9 cellular contexts compared by ENCODE assay signal in genomic region chrX:134423606-134424005, GRCh38. TPM values are rescaled to one million over a fixed set of nuclear protein-coding genes. Genes with fewer than 3 reads are reported as not detected.
A peak's percentile ranks its signal among the peaks of the same experiment; 100 is the strongest.
DNase-seq lines count a peak whose midpoint lies in the region; ATAC-seq, FAIRE-seq and TF ChIP-seq lines count a peak whose summit lies in the region.
"Had no signal": no experiment of that assay in that cellular context is flagged by ENCODE, and none has a peak within 500 bp of the region (broad histone marks: within the 10 kb centered on the region; RNA-seq: fewer than 3 reads in every experiment).

No MANE protein-coding gene starts in this region.

- no peak overlapping the region for H3K27ac ChIP-seq in DND-41 (ENCODE audit: low read length)
- H3K27ac ChIP-seq in GM12878 (ENCODE audit: control insufficient read depth, insufficient read depth), result no peak overlapping the region

- peak; percentile 27; the same call in 1 of the 2 replicates for TF ChIP-seq RAD21 in GM12878 (IDR thresholded peaks at IDR 0.05; ENCODE audit: insufficient read depth, low read depth, low read length)

- peak overlapping the region; percentile 20 for H3K27ac Mint-ChIP-seq in memory B cell
- H3K27ac Mint-ChIP-seq: mesothelial cell of epicardium had no signal

- H3K4me2 ChIP-seq in DND-41 (ENCODE audit: insufficient read depth, low read length) (no peak overlapping the region), GM12878 (ENCODE audit: control insufficient read depth, insufficient read depth) (no peak overlapping the region)

- peak; percentile 32 for TF ChIP-seq CTCF in DND-41 (IDR thresholded peaks at IDR 0.05; ENCODE audit: borderline replicate concordance, extremely low read depth, low read length, poor library complexity, severe bottlenecking)
- TF ChIP-seq CTCF in GM12878 (IDR thresholded peaks at IDR 0.05 in 2 of 3, conservative IDR thresholded peaks at IDR 0.05 in 1 of 3; ENCODE audit: control insufficient read depth in 2 of 3, extremely low read depth in 1 of 3, insufficient read depth in 1 of 3, low read depth in 3 of 3, low read length in 3 of 3), result peak in 1 of 3 experiments; percentile 22; a peak in 1 of 6 replicates

- TF ChIP-seq POLR2A in GM12878 (IDR thresholded peaks at IDR 0.05; ENCODE audit: low read depth, low read length), result no peak

- no peaks in the 10 kb centered on the region for H3K27me3 Mint-ChIP-seq in memory B cell

- H3K9me3 ChIP-seq in DND-41 (ENCODE audit: insufficient read depth, low read length, severe bottlenecking) (no peaks in the 10 kb centered on the region), GM12878 (replicated peaks; ENCODE audit: control insufficient read depth, insufficient read depth, low read length) (no peaks in the 10 kb centered on the region)

- RAD21 ChIA-PET in GM12878 (lab: Charles Lee; ENCODE audit: unreplicated experiment), result no interaction called here

- H3K36me3 ChIP-seq in DND-41 (ENCODE audit: insufficient read depth, low read length), result peaks cover 70% of the 10 kb centered on the region
- H3K36me3 ChIP-seq in GM12878 (ENCODE audit: control insufficient read depth in 2 of 2, insufficient read depth in 2 of 2, low read length in 1 of 2), result peaks cover 0 to 3% of the 10 kb centered on the region in 2 experiments; a peak in 1 of 4 replicates

- DNase-seq in DND-41, result no peak
- DNase-seq in Kasumi-1 (lab: John Stamatoyannopoulos, UW), result peak; percentile 19 to 26
- DNase-seq in GM12878 (ENCODE audit: low read depth, low spot score), result no peak
- no peak for DNase-seq in memory B cell (ENCODE audit: low spot score in 2 of 2)
- DNase-seq in retina, result no peak
- DNase-seq in activated effector memory CD4-positive, alpha-beta T cell treated with anti-CD3 and anti-CD28 coated beads, Interleukin-2, amount 50 U/mL, for 16 hours, result no peak
- DNase-seq in occipital lobe (lab: John Stamatoyannopoulos, UW), result no peak
- DNase-seq in NCI-H2029 treated with DMSO at 0.1 percent for 48 hours (lab: John Stamatoyannopoulos, UW), result no peak

- FAIRE-seq in GM12878 (lab: Jason Lieb, UNC), result no peak

- ATAC-seq in DND-41 (ENCODE audit: insufficient read depth, low read depth), result no peak
- ATAC-seq in GM12878, result no peak
- no peak for ATAC-seq in memory B cell (ENCODE audit: low read depth)

- TF ChIP-seq EP300 in GM12878 (IDR thresholded peaks at IDR 0.05; ENCODE audit: borderline replicate concordance in 1 of 2, control insufficient read depth in 1 of 2, low read depth in 2 of 2, low read length in 2 of 2), result no peak

- H4K20me1 ChIP-seq in DND-41 (ENCODE audit: insufficient read depth, low read length), result no peaks in the 10 kb centered on the region
- no peaks in the 10 kb centered on the region for H4K20me1 ChIP-seq in GM12878 (ENCODE audit: control insufficient read depth, insufficient read depth)

- CTCF ChIA-PET in GM12878 (lab: Yijun Ruan, JAX), result no interaction called here

- H3K4me3 Mint-ChIP-seq in memory B cell, result no peak overlapping the region
- H3K4me3 Mint-ChIP-seq: mesothelial cell of epicardium had no signal

- H3K79me2 ChIP-seq in DND-41 (ENCODE audit: insufficient read depth, low read length) (no peaks in the 10 kb centered on the region), GM12878 (ENCODE audit: control insufficient read depth, insufficient read depth, low read length) (no peaks in the 10 kb centered on the region)

- H3K9ac ChIP-seq in DND-41 (ENCODE audit: low read depth, low read length) (no peak overlapping the region), GM12878 (ENCODE audit: control insufficient read depth, insufficient read depth, low read length) (no peak overlapping the region)

- peaks cover 5% of the 10 kb centered on the region for H3K36me3 Mint-ChIP-seq in memory B cell
- H3K36me3 Mint-ChIP-seq: mesothelial cell of epicardium had no signal

- H3K4me1 ChIP-seq in DND-41 (ENCODE audit: insufficient read depth, low read length), result no peaks in the 10 kb centered on the region
- no peaks in the 10 kb centered on the region for H3K4me1 ChIP-seq in GM12878 (ENCODE audit: control insufficient read depth, insufficient read depth, low read length)

- H3K4me1 Mint-ChIP-seq in memory B cell, result no peaks in the 10 kb centered on the region
- H3K4me1 Mint-ChIP-seq: mesothelial cell of epicardium had no signal

- POLR2A ChIA-PET in GM12878 (lab: Charles Lee), result no interaction called here

- BruUV-seq in GM12878 (replicated peaks; lab: Mats Ljungman, UMichigan), result no TSS peak

- WGBS in GM12878 (ENCODE audit: insufficient coverage, insufficient replicate concordance, low lambda C conversion rate, missing lambda C conversion rate), result 55% methylated on average over 5 of the region's 5 CpGs

- H3K4me3 ChIP-seq in DND-41 (ENCODE audit: low read depth in 1 of 2, low read length in 2 of 2) (no peak overlapping the region), GM12878 (no peak overlapping the region)

- intact Hi-C loops in GM12878 (cut with micrococcal nuclease; ENCODE audit: unreplicated experiment), result loop anchor here (2.0 kb wide), 1 partner anchor 37 kb away; the partner anchor contains the start of gene HPRT1

- no peaks in the 10 kb centered on the region for H3K9me3 Mint-ChIP-seq in memory B cell

- SMC1A ChIA-PET in GM12878 (lab: Charles Lee; ENCODE audit: uncharacterized antibody, unreplicated experiment), result no interaction called here

- no peaks in the 10 kb centered on the region for H3K27me3 ChIP-seq in DND-41 (ENCODE audit: insufficient read depth, low read length, poor library complexity)
- no peaks in the 10 kb centered on the region for H3K27me3 ChIP-seq in GM12878 (replicated peaks in 1 of 2; ENCODE audit: control insufficient read depth in 2 of 2, insufficient read depth in 2 of 2, low read length in 1 of 2)

- in situ Hi-C loops in GM12878 (cut with MboI), result no loop called here

- no peak overlapping the region for H2AFZ ChIP-seq in DND-41 (ENCODE audit: low read depth, low read length)
- H2AFZ ChIP-seq in GM12878 (ENCODE audit: control insufficient read depth, low read depth, low read length), result no peak overlapping the region

TF ChIP-seq in GM12878, 131 proteins besides CTCF, POLR2A, EP300 and RAD21 (continues in another document):
- no peak for TF ChIP-seq SMAD1 (IDR thresholded peaks at IDR 0.05; ENCODE audit: low read depth, partially characterized antibody)
- TF ChIP-seq, protein P1, sequence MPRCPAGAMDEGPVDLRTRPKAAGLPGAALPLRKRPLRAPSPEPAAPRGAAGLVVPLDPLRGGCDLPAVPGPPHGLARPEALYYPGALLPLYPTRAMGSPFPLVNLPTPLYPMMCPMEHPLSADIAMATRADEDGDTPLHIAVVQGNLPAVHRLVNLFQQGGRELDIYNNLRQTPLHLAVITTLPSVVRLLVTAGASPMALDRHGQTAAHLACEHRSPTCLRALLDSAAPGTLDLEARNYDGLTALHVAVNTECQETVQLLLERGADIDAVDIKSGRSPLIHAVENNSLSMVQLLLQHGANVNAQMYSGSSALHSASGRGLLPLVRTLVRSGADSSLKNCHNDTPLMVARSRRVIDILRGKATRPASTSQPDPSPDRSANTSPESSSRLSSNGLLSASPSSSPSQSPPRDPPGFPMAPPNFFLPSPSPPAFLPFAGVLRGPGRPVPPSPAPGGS (IDR thresholded peaks at IDR 0.05; ENCODE audit: borderline replicate concordance, insufficient read depth, low read depth, low read length, poor library complexity, severe bottlenecking), result no peak

RNA-seq across cellular contexts. Expression of gene HPRT1, which starts 36.4 kb away (rescaled TPM):
- 7.5 and 9.7 TPM in 2 replicates for total RNA-seq in GM12878 (2013; cell fraction: nucleolus; rRNA removed)
- total RNA-seq in GM12878 (2014; rRNA removed) (19.3 and 20.8 TPM in 2 replicates), GM12878 (2014; rRNA removed; fragmentation: Illumina TruSeq; extraction: Trizol) (33.3 and 34.8 TPM in 2 replicates), GM12878 (2021) (65.4 and 66.3 TPM in 2 replicates), occipital lobe (30.7 TPM)
- polyA plus RNA-seq in GM12878 (2011; ENCODE audit: low read depth), result 37.3 TPM
- polyA plus RNA-seq in GM12878 (2011; rRNA removed) (80.8 and 96.3 TPM in 2 replicates), GM12878 (2014; fragmentation: Illumina TruSeq; extraction: Trizol) (110 and 124 TPM in 2 replicates), GM12878 (2014; fragmentation: Nextera tagmentation; extraction: Ambion mirVana) (100 to 1,000 TPM; 105 to 111 TPM), GM12878 (2014; rRNA removed) (69.6 and 72.5 TPM in 2 replicates), GM12878 (2016; fragmentation: Nextera tagmentation; extraction: Ambion mirVana) (100 to 1,000 TPM; 152 to 161 TPM)
- polyA plus RNA-seq in GM12878 (2011; cell fraction: cytosol; rRNA removed), result 25.7 and 28.1 TPM in 2 replicates
- polyA plus RNA-seq in GM12878 (2011; cell fraction: nucleus; rRNA removed), result 22.5 and 28.8 TPM in 2 replicates
- 50.8 and 62.6 TPM in 2 replicates for polyA plus RNA-seq in GM12878 (2012)
- polyA minus RNA-seq in GM12878 (2011; rRNA and poly(A)+ RNA removed), result 15.1 and 43.8 TPM in 2 replicates
- polyA minus RNA-seq in GM12878 (2011; cell fraction: cytosol; rRNA and poly(A)+ RNA removed), result 13.0 and 23.5 TPM in 2 replicates
- 8.1 and 9.3 TPM in 2 replicates for polyA minus RNA-seq in GM12878 (2011; cell fraction: nucleus; rRNA and poly(A)+ RNA removed)

RNA-seq across cellular contexts. Expression of gene PHF6, which starts 50.5 kb away (rescaled TPM):
- total RNA-seq in GM12878 (2013; cell fraction: nucleolus; rRNA removed), result 27.9 and 32.1 TPM in 2 replicates
- total RNA-seq in GM12878 (2014; rRNA removed) (28.9 and 36.2 TPM in 2 replicates), GM12878 (2014; rRNA removed; fragmentation: Illumina TruSeq; extraction: Trizol) (29.7 and 30.4 TPM in 2 replicates), GM12878 (2021) (39.9 and 42.4 TPM in 2 replicates), occipital lobe (89.5 TPM)
- 8.2 TPM for polyA plus RNA-seq in GM12878 (2011; ENCODE audit: low read depth)
- polyA plus RNA-seq in GM12878 (2011; rRNA removed) (18.7 and 28.8 TPM in 2 replicates), GM12878 (2014; fragmentation: Illumina TruSeq; extraction: Trizol) (36.7 and 43.9 TPM in 2 replicates), GM12878 (2014; fragmentation: Nextera tagmentation; extraction: Ambion mirVana) (10 to 100 TPM; 17.4 to 39.3 TPM), GM12878 (2014; rRNA removed) (15.5 and 20.2 TPM in 2 replicates), GM12878 (2016; fragmentation: Nextera tagmentation; extraction: Ambion mirVana) (10 to 100 TPM; 44.9 to 49.7 TPM)
- 5.5 and 7.2 TPM in 2 replicates for polyA plus RNA-seq in GM12878 (2011; cell fraction: cytosol; rRNA removed)
- 7.3 and 10.4 TPM in 2 replicates for polyA plus RNA-seq in GM12878 (2011; cell fraction: nucleus; rRNA removed)
- polyA plus RNA-seq in GM12878 (2012), result 16.0 and 21.9 TPM in 2 replicates
- polyA minus RNA-seq in GM12878 (2011; rRNA and poly(A)+ RNA removed), result 14.5 and 27.4 TPM in 2 replicates
- polyA minus RNA-seq in GM12878 (2011; cell fraction: cytosol; rRNA and poly(A)+ RNA removed), result 8.0 and 11.5 TPM in 2 replicates
- 5.1 and 8.2 TPM in 2 replicates for polyA minus RNA-seq in GM12878 (2011; cell fraction: nucleus; rRNA and poly(A)+ RNA removed)

Comparison
In these comparisons a context has a peak if more than half of its experiments do, and no peak if none do; other contexts are left out.
1. DNase-seq: peak in Kasumi-1 (2 of 2); none in DND-41 (single experiment), GM12878 (single experiment), memory B cell (0 of 2), retina (single experiment), activated effector memory CD4-positive, alpha-beta T cell treated with anti-CD3 and anti-CD28 coated beads, Interleukin-2, amount 50 U/mL, for 16 hours (single experiment), occipital lobe (single experiment) and NCI-H2029 treated with DMSO at 0.1 percent for 48 hours (single experiment).